16 cellular contexts compared by ENCODE assay signal in genomic region chrX:79364306-79364705, GRCh38. TPM values are rescaled to one million over a fixed set of nuclear protein-coding genes. Genes with fewer than 3 reads are reported as not detected.
DNase-seq lines count a peak whose midpoint lies in the region; ATAC-seq and TF ChIP-seq lines count a peak whose summit lies in the region.
"Had no signal": no experiment of that assay in that cellular context is flagged by ENCODE, and none has a peak within 500 bp of the region (broad histone marks: within the 10 kb centered on the region; RNA-seq: fewer than 3 reads in every experiment).

No MANE protein-coding gene starts in this region.

- TF ChIP-seq POLR2A in breast epithelium (IDR thresholded peaks at IDR 0.05): no peak

- H3K4me3 ChIP-seq in mammary epithelial cell (replicated peaks in 1 of 3; ENCODE audit: insufficient read depth in 1 of 3, low read depth in 2 of 3, low read length in 3 of 3): peak overlapping the region in 1 of 3 experiments; percentile 21
- H3K4me3 ChIP-seq in breast epithelium: peak overlapping the region in 1 of 3 donors; percentile 13
- H3K4me3 ChIP-seq in Jurkat, Clone E6-1 (ENCODE audit: low read length): peak overlapping the region; percentile 29
- no peak overlapping the region for H3K4me3 ChIP-seq in foreskin fibroblast (ENCODE audit: low read depth in 1 of 2, low read length in 2 of 2)
- H3K4me3 ChIP-seq: tibial artery had no signal

- H3K4me2 ChIP-seq in mammary epithelial cell (ENCODE audit: insufficient read depth, low read depth, low read length): peak overlapping the region; percentile 30

- H3K4me1 ChIP-seq in mammary epithelial cell (ENCODE audit: insufficient read depth, low read length) (peaks cover 7% of the 10 kb centered on the region), breast epithelium (no peaks in the 10 kb centered on the region)
- H3K4me1 ChIP-seq: parathyroid adenoma, tibial artery had no signal

- intact Hi-C loops in mammary epithelial cell (cut with micrococcal nuclease): no loop called here
- intact Hi-C loops in breast epithelium (cut with DNase I; ENCODE audit: low total_unique reads): no loop called here
- intact Hi-C loops in activated T-helper 1 cell treated with anti-CD3 and anti-CD28 coated beads, Interleukin-12 subunit alpha, Interleukin-12 subunit beta, Interleukin-2, Interleukin-4 antibody, amounts not matched to agents 30 ng/mL and 10 ng/mL and 1 ng/mL, durations not matched to agents 14 hours and 24 hours and 36 hours (cut with micrococcal nuclease): loop anchor here (5.0 to 10.0 kb wide), 3 partner anchors 37 to 1260 kb away; partner anchors contain the start of gene PGK1

- CTCF ChIA-PET in mammary epithelial cell (lab: Charles Lee; ENCODE audit: low non-redundant PET): no interaction called here

- no peaks in the 10 kb centered on the region for H3K9me3 Mint-ChIP-seq in activated T-helper 1 cell treated with anti-CD3 and anti-CD28 coated beads, Interleukin-12 subunit alpha, Interleukin-12 subunit beta, Interleukin-2, Interleukin-4 antibody, amounts not matched to agents 30 ng/mL and 10 ng/mL and 1 ng/mL, durations not matched to agents 14 hours and 24 hours and 36 hours
- H3K9me3 Mint-ChIP-seq in nephron: no peaks in the 10 kb centered on the region

- peak overlapping the region; percentile 71 for H3K27ac Mint-ChIP-seq in activated T-helper 1 cell treated with anti-CD3 and anti-CD28 coated beads, Interleukin-12 subunit alpha, Interleukin-12 subunit beta, Interleukin-2, Interleukin-4 antibody, amounts not matched to agents 30 ng/mL and 10 ng/mL and 1 ng/mL, durations not matched to agents 14 hours and 24 hours and 36 hours
- H3K27ac Mint-ChIP-seq in nephron: no peak overlapping the region

- H3K36me3 ChIP-seq in mammary epithelial cell (ENCODE audit: insufficient read depth, low read length) (no peaks in the 10 kb centered on the region), breast epithelium (no peaks in the 10 kb centered on the region)
- H3K36me3 ChIP-seq: esophagus muscularis mucosa, tibial artery had no signal

- H4K20me1 ChIP-seq in mammary epithelial cell (ENCODE audit: insufficient read depth, low read length): no peaks in the 10 kb centered on the region

- dilution Hi-C loops in mammary epithelial cell (cut with HindIII; ENCODE audit: low sequenced_read_pairs): no loop called here

- no peak for ATAC-seq in HG03460 (IDR thresholded peaks at IDR 0.05; ENCODE audit: unreplicated experiment)

- H3K9me3 ChIP-seq in mammary epithelial cell (replicated peaks; ENCODE audit: insufficient read depth, low read length): no peaks in the 10 kb centered on the region
- no peaks in the 10 kb centered on the region for H3K9me3 ChIP-seq in breast epithelium
- H3K9me3 ChIP-seq: esophagus muscularis mucosa, tibial artery had no signal

- TF ChIP-seq CTCF in mammary epithelial cell (conservative IDR thresholded peaks at IDR 0.05 in 1 of 2, IDR thresholded peaks at IDR 0.05 in 1 of 2; ENCODE audit: extremely low read depth in 1 of 2, insufficient read depth in 1 of 2, low read depth in 1 of 2, low read length in 2 of 2) (no peak), breast epithelium (IDR thresholded peaks at IDR 0.05) (no peak), nephron (IDR thresholded peaks at IDR 0.05; ENCODE audit: unreplicated experiment in 3 of 3) (no peak), foreskin fibroblast (IDR thresholded peaks at IDR 0.05; ENCODE audit: low read depth, low read length) (no peak)

- BruUV-seq in mammary epithelial cell (replicated peaks; lab: Mats Ljungman, UMichigan): no TSS peak

- H3K9ac ChIP-seq in mammary epithelial cell (ENCODE audit: insufficient read depth, low read length): no peak overlapping the region
- H3K9ac ChIP-seq: parathyroid adenoma had no signal

- no peaks in the 10 kb centered on the region for H3K79me2 ChIP-seq in mammary epithelial cell (ENCODE audit: insufficient read depth, low read length)
- H3K79me2 ChIP-seq: parathyroid adenoma had no signal

- peak overlapping the region; percentile 83 for H3K4me3 Mint-ChIP-seq in activated T-helper 1 cell treated with anti-CD3 and anti-CD28 coated beads, Interleukin-12 subunit alpha, Interleukin-12 subunit beta, Interleukin-2, Interleukin-4 antibody, amounts not matched to agents 30 ng/mL and 10 ng/mL and 1 ng/mL, durations not matched to agents 14 hours and 24 hours and 36 hours
- peak overlapping the region in 2 of 3 experiments; percentile 73 to 80 for H3K4me3 Mint-ChIP-seq in nephron

- H3K4me1 Mint-ChIP-seq in activated T-helper 1 cell treated with anti-CD3 and anti-CD28 coated beads, Interleukin-12 subunit alpha, Interleukin-12 subunit beta, Interleukin-2, Interleukin-4 antibody, amounts not matched to agents 30 ng/mL and 10 ng/mL and 1 ng/mL, durations not matched to agents 14 hours and 24 hours and 36 hours (ENCODE audit: low read depth): peaks cover 48% of the 10 kb centered on the region
- peaks cover 16% of the 10 kb centered on the region for H3K4me1 Mint-ChIP-seq in nephron

- H2AFZ ChIP-seq in mammary epithelial cell (ENCODE audit: low read depth, low read length): peak overlapping the region; percentile 8
- H2AFZ ChIP-seq: parathyroid adenoma had no signal

- H3K27ac ChIP-seq in mammary epithelial cell (ENCODE audit: insufficient read depth, low read depth, low read length) (no peak overlapping the region), breast epithelium (no peak overlapping the region)
- H3K27ac ChIP-seq: esophagus muscularis mucosa, parathyroid adenoma, tibial artery had no signal

- DNase-seq in mammary epithelial cell (no peak), breast epithelium (ENCODE audit: low spot score in 2 of 2) (no peak), foreskin fibroblast (no peak), NOMO-1 treated with DMSO at 0.1 percent for 48 hours (lab: John Stamatoyannopoulos, UW; ENCODE audit: unreplicated experiment) (no peak)
- DNase-seq in Jurkat, Clone E6-1 (ENCODE audit: low read depth, low spot score): no peak
- no peak for DNase-seq in activated T-helper 1 cell treated with anti-CD3 and anti-CD28 coated beads, Interleukin-12 subunit alpha, Interleukin-12 subunit beta, Interleukin-2, Interleukin-4 antibody, amounts not matched to agents 30 ng/mL and 10 ng/mL and 1 ng/mL, durations not matched to agents 14 hours and 24 hours and 36 hours (ENCODE audit: low spot score)
- DNase-seq: activated gamma-delta T cell treated with Interleukin-2 at 50 U/mL for 16 hours; Calu3; NCI-H187 treated with DMSO at 0.1 percent for 48 hours; SHP77 treated with DMSO at 0.1 percent for 48 hours; stimulated activated CD4-positive, alpha-beta T cell treated with anti-CD3 and anti-CD28 coated beads, Interleukin-4, amount 100 ng/mL, for 24 hours; tibial artery had no signal

- in situ Hi-C loops in mammary epithelial cell (cut with MboI; ENCODE audit: low sequenced_read_pairs in 2 of 2): no loop called here

- H3K27me3 ChIP-seq in mammary epithelial cell (ENCODE audit: insufficient read depth, low read length): no peaks in the 10 kb centered on the region
- peaks cover 0 to 21% of the 10 kb centered on the region in 2 donors for H3K27me3 ChIP-seq in breast epithelium
- H3K27me3 ChIP-seq: esophagus muscularis mucosa, tibial artery had no signal

- WGBS in mammary epithelial cell (ENCODE audit: low coverage, missing lambda C conversion rate): 48% methylated on average over 5 of the region's 5 CpGs

- no peaks in the 10 kb centered on the region for H3K27me3 Mint-ChIP-seq in activated T-helper 1 cell treated with anti-CD3 and anti-CD28 coated beads, Interleukin-12 subunit alpha, Interleukin-12 subunit beta, Interleukin-2, Interleukin-4 antibody, amounts not matched to agents 30 ng/mL and 10 ng/mL and 1 ng/mL, durations not matched to agents 14 hours and 24 hours and 36 hours (ENCODE audit: insufficient read depth)
- no peaks in the 10 kb centered on the region for H3K27me3 Mint-ChIP-seq in nephron (ENCODE audit: low read depth)

- peaks cover 27% of the 10 kb centered on the region for H3K36me3 Mint-ChIP-seq in activated T-helper 1 cell treated with anti-CD3 and anti-CD28 coated beads, Interleukin-12 subunit alpha, Interleukin-12 subunit beta, Interleukin-2, Interleukin-4 antibody, amounts not matched to agents 30 ng/mL and 10 ng/mL and 1 ng/mL, durations not matched to agents 14 hours and 24 hours and 36 hours (ENCODE audit: low read depth)
- H3K36me3 Mint-ChIP-seq in nephron (ENCODE audit: low read depth): no peaks in the 10 kb centered on the region

RNA-seq across cellular contexts. Expression of gene ITM2A, which starts 2.8 kb away (rescaled TPM):
- 10 to 100 TPM in 1 of 2 donors, not detected in 1; 31.5 TPM for total RNA-seq in mammary epithelial cell
- 27.9 TPM for polyA plus RNA-seq in mammary epithelial cell
- polyA minus RNA-seq in mammary epithelial cell: 19.8 TPM
- 100 to 1,000 TPM in 1 of 3 donors, 10 to 100 TPM in 2; 63.6 to 149 (median 81.2) TPM for total RNA-seq in breast epithelium
- polyA plus RNA-seq in Jurkat, Clone E6-1 (2012; ENCODE audit: insufficient read depth, insufficient read length): 600 TPM
- total RNA-seq in activated T-helper 1 cell treated with anti-CD3 and anti-CD28 coated beads, Interleukin-12 subunit alpha, Interleukin-12 subunit beta, Interleukin-2, Interleukin-4 antibody, amounts not matched to agents 30 ng/mL and 10 ng/mL and 1 ng/mL, durations not matched to agents 14 hours and 24 hours and 36 hours: 114 and 116 TPM in 2 replicates
